In the genomic region with DNA sequence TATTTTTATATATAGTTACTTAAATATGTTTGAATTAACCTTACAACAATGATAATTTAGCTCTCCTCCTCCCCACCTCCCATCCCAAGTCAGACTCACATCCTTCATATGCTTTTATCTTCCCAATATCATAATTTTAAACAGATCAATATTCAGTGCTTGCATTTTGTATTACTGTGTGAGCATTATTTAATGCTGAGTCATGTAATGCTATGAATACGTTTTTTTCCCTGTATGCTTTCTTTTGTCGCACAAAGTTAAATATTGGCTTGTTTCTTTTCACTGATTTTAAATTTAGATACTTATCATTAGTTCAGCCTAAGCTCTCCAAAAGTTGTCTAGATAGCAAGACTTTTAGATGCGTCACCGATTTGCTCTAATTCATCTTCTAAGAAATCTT, we compare ENCODE assay signal across 32 cellular contexts.
"Had no signal": no experiment of that assay in that cellular context is flagged by ENCODE, and none has a peak within 500 bp of the region (broad histone marks: within the 10 kb centered on the region; RNA-seq: fewer than 3 reads in every experiment).

No MANE protein-coding gene starts in this region.

- H3K4me3 Mint-ChIP-seq: activated CD4-positive, alpha-beta memory T cell treated with anti-CD3 and anti-CD28 coated beads for 36 hours; activated CD4-positive, alpha-beta T cell treated with anti-CD3 and anti-CD28 coated beads for 36 hours; activated CD4-positive, alpha-beta T cell treated with anti-CD3 and anti-CD28 coated beads, Interleukin-2, amount 10 ng/mL, durations not matched to agents 24 days and 14 days; activated CD8-positive, alpha-beta memory T cell treated with anti-CD3 and anti-CD28 coated beads, Interleukin-2, amount 10 ng/mL, durations not matched to agents 7 days and 5 days; activated CD8-positive, alpha-beta T cell treated with anti-CD3 and anti-CD28 coated beads, Interleukin-2, amount 10 ng/mL, durations not matched to agents 7 days and 5 days; activated naive CD8-positive, alpha-beta T cell; activated T-helper 1 cell treated with anti-CD3 and anti-CD28 coated beads, Interleukin-12 subunit alpha, Interleukin-12 subunit beta, Interleukin-2, Interleukin-4 antibody, amounts not matched to agents 30 ng/mL and 10 ng/mL and 1 ng/mL, durations not matched to agents 14 hours and 24 hours and 36 hours; effector memory CD8-positive, alpha-beta T cell had no signal

- H3K36me3 ChIP-seq: esophagus squamous epithelium, gastroesophageal sphincter, heart right ventricle had no signal

- H3K4me3 ChIP-seq: esophagus squamous epithelium, gastroesophageal sphincter, heart right ventricle, hepatocyte had no signal

- DNase-seq: activated CD4-positive, alpha-beta memory T cell treated with anti-CD3 and anti-CD28 coated beads for 36 hours; activated CD4-positive, alpha-beta T cell treated with anti-CD3 and anti-CD28 coated beads for 36 hours; activated CD4-positive, alpha-beta T cell treated with anti-CD3 and anti-CD28 coated beads, Interleukin-2, amount 10 ng/mL, durations not matched to agents 24 days and 14 days; activated CD4-positive, CD25-positive, alpha-beta regulatory T cell; activated CD4-positive, CD25-positive, alpha-beta regulatory T cell treated with anti-CD3 and anti-CD28 coated beads, Interleukin-2, amount 50 U/mL, for 72 hours; activated CD8-positive, alpha-beta memory T cell treated with anti-CD3 and anti-CD28 coated beads, Interleukin-2, amount 10 ng/mL, durations not matched to agents 7 days and 5 days; activated CD8-positive, alpha-beta memory T cell treated with anti-CD3 and anti-CD28 coated beads, Interleukin-2, amount 50 U/mL, for 4 hours; activated CD8-positive, alpha-beta T cell treated with anti-CD3 and anti-CD28 coated beads, Interleukin-2, amount 10 ng/mL, durations not matched to agents 7 days and 5 days; activated gamma-delta T cell treated with Interleukin-2 at 50 U/mL for 16 hours; activated naive CD4-positive, alpha-beta T cell treated with anti-CD3 and anti-CD28 coated beads, Interleukin-2, amount 50 U/mL, for 16 hours; activated naive CD4-positive, alpha-beta T cell treated with Interleukin-2 at 50 U/mL for 16 hours; activated T-cell treated with anti-CD3 and anti-CD28 coated beads, Interleukin-2, amount 50 U/mL, for 1 hour; activated T-cell treated with anti-CD3 and anti-CD28 coated beads, Interleukin-2, amount 50 U/mL, for 48 hours; amniotic stem cell; anterior cingulate cortex; caudate nucleus; cortex of kidney; dermis blood vessel endothelial cell; effector CD4-positive, alpha-beta T cell; effector memory CD8-positive, alpha-beta T cell; esophagus squamous epithelium; foreskin melanocyte; heart right ventricle; T-helper 2 cell had no signal

- H3K27me3 Mint-ChIP-seq: activated CD4-positive, alpha-beta memory T cell treated with anti-CD3 and anti-CD28 coated beads for 36 hours; activated CD4-positive, alpha-beta T cell treated with anti-CD3 and anti-CD28 coated beads for 36 hours; activated CD4-positive, alpha-beta T cell treated with anti-CD3 and anti-CD28 coated beads, Interleukin-2, amount 10 ng/mL, durations not matched to agents 24 days and 14 days; activated CD8-positive, alpha-beta memory T cell treated with anti-CD3 and anti-CD28 coated beads, Interleukin-2, amount 10 ng/mL, durations not matched to agents 7 days and 5 days; activated naive CD8-positive, alpha-beta T cell; effector memory CD8-positive, alpha-beta T cell had no signal

- H3K4me1 Mint-ChIP-seq: activated CD4-positive, alpha-beta T cell treated with anti-CD3 and anti-CD28 coated beads for 36 hours; activated CD4-positive, alpha-beta T cell treated with anti-CD3 and anti-CD28 coated beads, Interleukin-2, amount 10 ng/mL, durations not matched to agents 24 days and 14 days; activated CD8-positive, alpha-beta memory T cell treated with anti-CD3 and anti-CD28 coated beads, Interleukin-2, amount 10 ng/mL, durations not matched to agents 7 days and 5 days had no signal

- H3K4me2 ChIP-seq: hepatocyte had no signal

- H3K27me3 ChIP-seq: esophagus squamous epithelium, gastroesophageal sphincter, heart right ventricle, hepatocyte had no signal

- H3K79me2 ChIP-seq: hepatocyte had no signal

- FAIRE-seq: astrocyte, colon, endothelial cell of umbilical vein had no signal

- H3K27ac ChIP-seq: epithelial cell of prostate, esophagus squamous epithelium, gastroesophageal sphincter, heart right ventricle, hepatocyte had no signal

- H3K27ac Mint-ChIP-seq: activated CD4-positive, alpha-beta memory T cell treated with anti-CD3 and anti-CD28 coated beads for 36 hours; activated CD4-positive, alpha-beta T cell treated with anti-CD3 and anti-CD28 coated beads for 36 hours; activated CD4-positive, alpha-beta T cell treated with anti-CD3 and anti-CD28 coated beads, Interleukin-2, amount 10 ng/mL, durations not matched to agents 24 days and 14 days; activated CD8-positive, alpha-beta memory T cell treated with anti-CD3 and anti-CD28 coated beads, Interleukin-2, amount 10 ng/mL, durations not matched to agents 7 days and 5 days; activated CD8-positive, alpha-beta T cell treated with anti-CD3 and anti-CD28 coated beads, Interleukin-2, amount 10 ng/mL, durations not matched to agents 7 days and 5 days; activated naive CD8-positive, alpha-beta T cell; activated T-helper 1 cell treated with anti-CD3 and anti-CD28 coated beads, Interleukin-12 subunit alpha, Interleukin-12 subunit beta, Interleukin-2, Interleukin-4 antibody, amounts not matched to agents 30 ng/mL and 10 ng/mL and 1 ng/mL, durations not matched to agents 14 hours and 24 hours and 36 hours; effector memory CD8-positive, alpha-beta T cell had no signal

- H3K36me3 Mint-ChIP-seq: activated CD4-positive, alpha-beta memory T cell treated with anti-CD3 and anti-CD28 coated beads for 36 hours; activated CD8-positive, alpha-beta memory T cell treated with anti-CD3 and anti-CD28 coated beads, Interleukin-2, amount 10 ng/mL, durations not matched to agents 7 days and 5 days had no signal

- H3K9me3 ChIP-seq: esophagus squamous epithelium, gastroesophageal sphincter had no signal

- H3K4me1 ChIP-seq: esophagus squamous epithelium had no signal

- ATAC-seq: activated CD4-positive, alpha-beta T cell treated with anti-CD3 and anti-CD28 coated beads for 36 hours; activated CD8-positive, alpha-beta memory T cell treated with anti-CD3 and anti-CD28 coated beads, Interleukin-2, amount 10 ng/mL, durations not matched to agents 7 days and 5 days; activated CD8-positive, alpha-beta T cell treated with anti-CD3 and anti-CD28 coated beads, Interleukin-2, amount 10 ng/mL, durations not matched to agents 7 days and 5 days; effector memory CD8-positive, alpha-beta T cell; gastroesophageal sphincter; heart right ventricle had no signal

- H2AFZ ChIP-seq: hepatocyte had no signal
